8 cellular contexts compared by ENCODE assay signal in genomic region chr2:219595250-219595649, GRCh38. TPM values are rescaled to one million over a fixed set of nuclear protein-coding genes. Genes with fewer than 3 reads are reported as not detected.
DNase-seq lines count a peak whose midpoint lies in the region; TF ChIP-seq lines count a peak whose summit lies in the region.
"Had no signal": no experiment of that assay in that cellular context is flagged by ENCODE, and none has a peak within 500 bp of the region (broad histone marks: within the 10 kb centered on the region; RNA-seq: fewer than 3 reads in every experiment).

No MANE protein-coding gene starts in this region.

- H3K27me3 ChIP-seq in Caco-2 (replicated peaks; ENCODE audit: control insufficient read depth, insufficient read depth, low read length): no peaks in the 10 kb centered on the region
- H3K27me3 ChIP-seq: body of pancreas had no signal

- POLR2A ChIA-PET in Caco-2 (lab: Charles Lee) (no interaction called here), HEK293 (lab: Yijun Ruan, JAX) (interaction anchor here (0.7 kb wide), 1 partner anchor 23 kb away, joined by 6 read pairs; the partner anchor contains the start of gene INHA)

- H3K27me3 Mint-ChIP-seq in Caco-2 (ENCODE audit: insufficient read depth, unreplicated experiment): peaks cover 2% of the 10 kb centered on the region
- no peaks in the 10 kb centered on the region for H3K27me3 Mint-ChIP-seq in nephron (ENCODE audit: low read depth)

- CTCF ChIA-PET in Caco-2 (lab: Charles Lee): no interaction called here
- CTCF ChIA-PET in HEK293 (lab: Yijun Ruan, JAX): interaction anchor here (0.9 to 3.4 kb wide), 3 partner anchors 18 to 54 kb away, joined by 3 to 13 read pairs (median 10); no protein-coding TSS in a partner anchor

- H3K4me3 ChIP-seq in Caco-2 (ENCODE audit: low read depth, low read length) (no peak overlapping the region), HEK293 (ENCODE audit: low read depth, low read length) (no peak overlapping the region)
- H3K4me3 ChIP-seq: body of pancreas had no signal

- no TSS peak for BruUV-seq in Caco-2 (replicated peaks; lab: Mats Ljungman, UMichigan)

- no peaks in the 10 kb centered on the region for H3K4me1 Mint-ChIP-seq in Caco-2 (ENCODE audit: low read depth, unreplicated experiment)
- peaks cover 53% of the 10 kb centered on the region for H3K4me1 Mint-ChIP-seq in nephron

- H3K9me3 ChIP-seq in Caco-2 (no peaks in the 10 kb centered on the region), HEK293 (ENCODE audit: control insufficient read depth, insufficient read depth, low read depth, low read length) (no peaks in the 10 kb centered on the region)
- H3K9me3 ChIP-seq: body of pancreas had no signal

- no peaks in the 10 kb centered on the region for H3K9me3 Mint-ChIP-seq in Caco-2 (ENCODE audit: unreplicated experiment)
- H3K9me3 Mint-ChIP-seq in nephron: no peaks in the 10 kb centered on the region

- intact Hi-C loops in Caco-2 (cut with micrococcal nuclease; ENCODE audit: unreplicated experiment): loop anchor here (5.0 kb wide), 1 partner anchor 33 kb away; no protein-coding TSS in a partner anchor

- H3K36me3 Mint-ChIP-seq in Caco-2 (ENCODE audit: insufficient read depth, unreplicated experiment) (peaks cover 14% of the 10 kb centered on the region), nephron (ENCODE audit: low read depth) (no peaks in the 10 kb centered on the region)

- no peak overlapping the region for H3K4me3 Mint-ChIP-seq in Caco-2 (ENCODE audit: unreplicated experiment)
- peak overlapping the region; percentile 95 to 97 (median 97) for H3K4me3 Mint-ChIP-seq in nephron

- H3K4me1 ChIP-seq in Caco-2: peaks cover 23% of the 10 kb centered on the region
- H3K4me1 ChIP-seq in HEK293 (ENCODE audit: control insufficient read depth, insufficient read depth, low read length): peaks cover 6% of the 10 kb centered on the region

- no peak for DNase-seq in Caco-2
- peak; percentile 69 for DNase-seq in amniotic epithelial cell (ENCODE audit: low read depth)
- no peak for DNase-seq in RKO (ENCODE audit: low spot score)
- no peak for DNase-seq in epidermal melanocyte (ENCODE audit: insufficient read length, low spot score)
- no peak for DNase-seq in SHP77 treated with DMSO at 0.1 percent for 48 hours (lab: John Stamatoyannopoulos, UW)
- DNase-seq: body of pancreas had no signal

- peak overlapping the region; percentile 45 for H3K27ac ChIP-seq in HEK293 (ENCODE audit: extremely low read depth, low read depth, low read length)

- TF ChIP-seq CTCF in Caco-2 (IDR thresholded peaks at IDR 0.05; ENCODE audit: insufficient read depth in 1 of 2, low read depth in 1 of 2, low read length in 1 of 2, severe bottlenecking in 1 of 2, unreplicated experiment in 1 of 2) (no peak), HEK293 (tag by site-specific recombination; IDR thresholded peaks at IDR 0.05) (peak; percentile 36), nephron (IDR thresholded peaks at IDR 0.05; ENCODE audit: unreplicated experiment in 3 of 3) (peak in 1 of 3 experiments; percentile 39)

- H3K36me3 ChIP-seq in Caco-2 (ENCODE audit: control insufficient read depth, insufficient read depth, low read length) (no peaks in the 10 kb centered on the region), HEK293 (ENCODE audit: control insufficient read depth in 2 of 2, insufficient read depth in 1 of 2, low read length in 2 of 2) (no peaks in the 10 kb centered on the region)

- H3K27ac Mint-ChIP-seq in Caco-2 (ENCODE audit: unreplicated experiment) (peak overlapping the region; percentile 61), nephron (peak overlapping the region; percentile 100)

TF ChIP-seq in HEK293, 187 proteins besides CTCF, POLR2A, EP300 and RAD21 (continues in another document):
- no peak for TF ChIP-seq ZNF792 (tag by site-specific recombination; IDR thresholded peaks at IDR 0.05)
- peak; percentile 51 for TF ChIP-seq ZFHX2 (tag by site-specific recombination; conservative IDR thresholded peaks at IDR 0.05)
- no peak for TF ChIP-seq ZNF560 (tag by site-specific recombination; IDR thresholded peaks at IDR 0.05; ENCODE audit: borderline replicate concordance)
- TF ChIP-seq GFI1B (tag by site-specific recombination; IDR thresholded peaks at IDR 0.05): no peak
- no peak for TF ChIP-seq GLIS2 (tag by site-specific recombination; IDR thresholded peaks at IDR 0.05)
- 0 out of 2 replicates have a peak, but pooled peaks have one; percentile 25 for TF ChIP-seq PRDM1 (tag by site-specific recombination; IDR thresholded peaks at IDR 0.05)
- TF ChIP-seq ZBTB11 (tag by site-specific recombination; conservative IDR thresholded peaks at IDR 0.05; ENCODE audit: low read depth): no peak
- TF ChIP-seq ZNF530 (tag by site-specific recombination; IDR thresholded peaks at IDR 0.05; ENCODE audit: low read depth): no peak
- TF ChIP-seq ZNF488 (tag by site-specific recombination; IDR thresholded peaks at IDR 0.05): no peak
- TF ChIP-seq SALL2 (tag by site-specific recombination; IDR thresholded peaks at IDR 0.05; ENCODE audit: borderline replicate concordance): no peak
- TF ChIP-seq AEBP2 (tag by site-specific recombination; IDR thresholded peaks at IDR 0.05; ENCODE audit: borderline replicate concordance): no peak
- TF ChIP-seq ZNF239 (tag by site-specific recombination; IDR thresholded peaks at IDR 0.05): no peak
- TF ChIP-seq ZNF248 (tag by site-specific recombination; IDR thresholded peaks at IDR 0.05): no peak

RNA-seq across cellular contexts. Expression of gene STK11IP, which starts 2.4 kb away (rescaled TPM):
- total RNA-seq in Caco-2 (2022): 21.7 and 24.3 TPM in 2 replicates

RNA-seq across cellular contexts. Expression of gene INHA, which starts 23.1 kb away (rescaled TPM):
- total RNA-seq in Caco-2 (2022): 1.5 TPM in 2 replicates

RNA-seq across cellular contexts. Expression of gene OBSL1, which starts 23.9 kb away (rescaled TPM):
- 56.2 and 57.6 TPM in 2 replicates for total RNA-seq in Caco-2 (2022)

RNA-seq across cellular contexts. Expression of gene SLC4A3, which starts 32.2 kb away (rescaled TPM):
- total RNA-seq in Caco-2 (2022): 6.1 and 6.2 TPM in 2 replicates

RNA-seq across cellular contexts. Expression of gene TMEM198, which starts 51.4 kb away (rescaled TPM):
- 8.5 and 9.1 TPM in 2 replicates for total RNA-seq in Caco-2 (2022)
